Comparison of ENCODE assay signal across 1 cellular context in the genomic region with DNA sequence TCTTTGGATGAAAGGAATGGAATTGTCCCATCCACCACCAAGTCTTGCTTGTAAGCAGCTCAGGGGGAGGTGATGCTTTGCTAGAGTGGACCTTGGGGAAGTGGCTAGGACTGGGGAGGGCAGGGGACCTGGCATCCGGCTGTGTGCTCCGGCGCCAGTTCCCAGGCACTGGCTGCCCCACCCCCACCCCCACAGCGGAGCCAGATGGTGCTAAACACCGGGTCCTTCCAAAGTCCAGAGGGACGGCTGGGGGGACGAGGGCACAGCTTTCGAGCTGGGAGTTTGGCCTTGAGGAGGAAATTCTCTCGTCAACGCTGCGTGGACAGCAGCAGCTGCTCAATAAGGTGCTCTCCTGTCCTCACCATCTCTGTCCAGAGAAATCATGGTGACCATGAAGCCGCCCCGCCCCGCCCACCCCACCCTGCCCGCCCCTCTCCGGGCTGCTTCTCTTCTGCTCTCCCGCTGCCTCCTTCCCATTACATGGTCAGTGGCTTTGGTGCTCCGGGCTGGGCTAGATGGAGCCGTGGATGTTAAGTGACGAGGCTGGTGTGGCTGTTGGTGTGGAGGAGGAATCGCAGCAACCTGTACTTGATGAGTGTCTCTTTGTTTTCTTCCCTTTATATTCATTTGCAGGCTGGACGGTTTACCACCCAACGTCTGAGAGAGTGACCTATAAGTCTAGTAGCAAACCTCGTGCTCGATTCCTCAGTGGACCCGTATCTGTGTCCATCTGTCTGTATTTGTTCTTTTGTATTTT.
A peak's percentile ranks its signal among the peaks of the same experiment; 100 is the strongest.
TF ChIP-seq lines count a peak whose summit lies in the region.

No MANE protein-coding gene starts in this region.

TF ChIP-seq in HepG2, 621 proteins besides CTCF, POLR2A, EP300 and RAD21 (continued from another document and continues in another):
- TF ChIP-seq, protein P1, sequence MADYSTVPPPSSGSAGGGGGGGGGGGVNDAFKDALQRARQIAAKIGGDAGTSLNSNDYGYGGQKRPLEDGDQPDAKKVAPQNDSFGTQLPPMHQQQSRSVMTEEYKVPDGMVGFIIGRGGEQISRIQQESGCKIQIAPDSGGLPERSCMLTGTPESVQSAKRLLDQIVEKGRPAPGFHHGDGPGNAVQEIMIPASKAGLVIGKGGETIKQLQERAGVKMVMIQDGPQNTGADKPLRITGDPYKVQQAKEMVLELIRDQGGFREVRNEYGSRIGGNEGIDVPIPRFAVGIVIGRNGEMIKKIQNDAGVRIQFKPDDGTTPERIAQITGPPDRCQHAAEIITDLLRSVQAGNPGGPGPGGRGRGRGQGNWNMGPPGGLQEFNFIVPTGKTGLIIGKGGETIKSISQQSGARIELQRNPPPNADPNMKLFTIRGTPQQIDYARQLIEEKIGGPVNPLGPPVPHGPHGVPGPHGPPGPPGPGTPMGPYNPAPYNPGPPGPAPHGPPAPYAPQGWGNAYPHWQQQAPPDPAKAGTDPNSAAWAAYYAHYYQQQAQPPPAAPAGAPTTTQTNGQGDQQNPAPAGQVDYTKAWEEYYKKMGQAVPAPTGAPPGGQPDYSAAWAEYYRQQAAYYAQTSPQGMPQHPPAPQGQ (CRISPR knock-in tag; IDR thresholded peaks at IDR 0.05; ENCODE audit: borderline replicate concordance), result no peak
- TF ChIP-seq PHF8 (CRISPR knock-in tag; IDR thresholded peaks at IDR 0.05), result no peak
- TF ChIP-seq, protein P2, sequence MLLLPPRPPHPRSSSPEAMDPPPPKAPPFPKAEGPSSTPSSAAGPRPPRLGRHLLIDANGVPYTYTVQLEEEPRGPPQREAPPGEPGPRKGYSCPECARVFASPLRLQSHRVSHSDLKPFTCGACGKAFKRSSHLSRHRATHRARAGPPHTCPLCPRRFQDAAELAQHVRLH (CRISPR knock-in tag; IDR thresholded peaks at IDR 0.05; ENCODE audit: borderline replicate concordance, low read depth), result peak; percentile 84; the same call in 1 of the 2 replicates
- peak; percentile 62; the same call in 1 of the 2 replicates for TF ChIP-seq PHF20 (CRISPR knock-in tag; IDR thresholded peaks at IDR 0.05)
- TF ChIP-seq SMAD1 (CRISPR knock-in tag; IDR thresholded peaks at IDR 0.05; ENCODE audit: borderline replicate concordance, low read depth), result peak; percentile 3; the same call in 1 of the 2 replicates
- TF ChIP-seq, protein P3, sequence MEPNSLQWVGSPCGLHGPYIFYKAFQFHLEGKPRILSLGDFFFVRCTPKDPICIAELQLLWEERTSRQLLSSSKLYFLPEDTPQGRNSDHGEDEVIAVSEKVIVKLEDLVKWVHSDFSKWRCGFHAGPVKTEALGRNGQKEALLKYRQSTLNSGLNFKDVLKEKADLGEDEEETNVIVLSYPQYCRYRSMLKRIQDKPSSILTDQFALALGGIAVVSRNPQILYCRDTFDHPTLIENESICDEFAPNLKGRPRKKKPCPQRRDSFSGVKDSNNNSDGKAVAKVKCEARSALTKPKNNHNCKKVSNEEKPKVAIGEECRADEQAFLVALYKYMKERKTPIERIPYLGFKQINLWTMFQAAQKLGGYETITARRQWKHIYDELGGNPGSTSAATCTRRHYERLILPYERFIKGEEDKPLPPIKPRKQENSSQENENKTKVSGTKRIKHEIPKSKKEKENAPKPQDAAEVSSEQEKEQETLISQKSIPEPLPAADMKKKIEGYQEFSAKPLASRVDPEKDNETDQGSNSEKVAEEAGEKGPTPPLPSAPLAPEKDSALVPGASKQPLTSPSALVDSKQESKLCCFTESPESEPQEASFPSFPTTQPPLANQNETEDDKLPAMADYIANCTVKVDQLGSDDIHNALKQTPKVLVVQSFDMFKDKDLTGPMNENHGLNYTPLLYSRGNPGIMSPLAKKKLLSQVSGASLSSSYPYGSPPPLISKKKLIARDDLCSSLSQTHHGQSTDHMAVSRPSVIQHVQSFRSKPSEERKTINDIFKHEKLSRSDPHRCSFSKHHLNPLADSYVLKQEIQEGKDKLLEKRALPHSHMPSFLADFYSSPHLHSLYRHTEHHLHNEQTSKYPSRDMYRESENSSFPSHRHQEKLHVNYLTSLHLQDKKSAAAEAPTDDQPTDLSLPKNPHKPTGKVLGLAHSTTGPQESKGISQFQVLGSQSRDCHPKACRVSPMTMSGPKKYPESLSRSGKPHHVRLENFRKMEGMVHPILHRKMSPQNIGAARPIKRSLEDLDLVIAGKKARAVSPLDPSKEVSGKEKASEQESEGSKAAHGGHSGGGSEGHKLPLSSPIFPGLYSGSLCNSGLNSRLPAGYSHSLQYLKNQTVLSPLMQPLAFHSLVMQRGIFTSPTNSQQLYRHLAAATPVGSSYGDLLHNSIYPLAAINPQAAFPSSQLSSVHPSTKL (CRISPR knock-in tag; IDR thresholded peaks at IDR 0.05), result peak; percentile 88
- peak; percentile 39 for TF ChIP-seq JARID2 (CRISPR knock-in tag; IDR thresholded peaks at IDR 0.05; ENCODE audit: insufficient replicate concordance)
- no peak for TF ChIP-seq ZNF12 (CRISPR knock-in tag; IDR thresholded peaks at IDR 0.05)
- TF ChIP-seq THAP11 (CRISPR knock-in tag; IDR thresholded peaks at IDR 0.05), result 0 out of 2 replicates have a peak, but pooled peaks have one; percentile 12
- TF ChIP-seq ZNF747 (CRISPR knock-in tag; IDR thresholded peaks at IDR 0.05; ENCODE audit: borderline replicate concordance), result 0 out of 2 replicates have a peak, but pooled peaks have one; percentile 36
- TF ChIP-seq ATF7-NPFF (CRISPR knock-in tag; IDR thresholded peaks at IDR 0.05; ENCODE audit: low read depth), result no peak
- no peak for TF ChIP-seq SMC3 (IDR thresholded peaks at IDR 0.05; ENCODE audit: low read length)
- TF ChIP-seq, protein P4, sequence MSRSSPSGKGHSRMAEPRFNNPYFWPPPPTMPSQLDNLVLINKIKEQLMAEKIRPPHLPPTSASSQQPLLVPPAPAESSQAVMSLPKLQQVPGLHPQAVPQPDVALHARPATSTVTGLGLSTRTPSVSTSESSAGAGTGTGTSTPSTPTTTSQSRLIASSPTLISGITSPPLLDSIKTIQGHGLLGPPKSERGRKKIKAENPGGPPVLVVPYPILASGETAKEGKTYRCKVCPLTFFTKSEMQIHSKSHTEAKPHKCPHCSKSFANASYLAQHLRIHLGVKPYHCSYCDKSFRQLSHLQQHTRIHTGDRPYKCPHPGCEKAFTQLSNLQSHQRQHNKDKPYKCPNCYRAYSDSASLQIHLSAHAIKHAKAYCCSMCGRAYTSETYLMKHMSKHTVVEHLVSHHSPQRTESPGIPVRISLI (CRISPR knock-in tag; IDR thresholded peaks at IDR 0.05; ENCODE audit: borderline replicate concordance), result 0 out of 2 replicates have a peak, but pooled peaks have one; percentile 8
- TF ChIP-seq, protein P5, sequence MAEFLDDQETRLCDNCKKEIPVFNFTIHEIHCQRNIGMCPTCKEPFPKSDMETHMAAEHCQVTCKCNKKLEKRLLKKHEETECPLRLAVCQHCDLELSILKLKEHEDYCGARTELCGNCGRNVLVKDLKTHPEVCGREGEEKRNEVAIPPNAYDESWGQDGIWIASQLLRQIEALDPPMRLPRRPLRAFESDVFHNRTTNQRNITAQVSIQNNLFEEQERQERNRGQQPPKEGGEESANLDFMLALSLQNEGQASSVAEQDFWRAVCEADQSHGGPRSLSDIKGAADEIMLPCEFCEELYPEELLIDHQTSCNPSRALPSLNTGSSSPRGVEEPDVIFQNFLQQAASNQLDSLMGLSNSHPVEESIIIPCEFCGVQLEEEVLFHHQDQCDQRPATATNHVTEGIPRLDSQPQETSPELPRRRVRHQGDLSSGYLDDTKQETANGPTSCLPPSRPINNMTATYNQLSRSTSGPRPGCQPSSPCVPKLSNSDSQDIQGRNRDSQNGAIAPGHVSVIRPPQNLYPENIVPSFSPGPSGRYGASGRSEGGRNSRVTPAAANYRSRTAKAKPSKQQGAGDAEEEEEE (CRISPR knock-in tag; IDR thresholded peaks at IDR 0.05; ENCODE audit: borderline replicate concordance), result peak; percentile 35; the same call in 1 of the 2 replicates
- TF ChIP-seq NCOR1 (IDR thresholded peaks at IDR 0.05; ENCODE audit: borderline replicate concordance, low read length), result peak; percentile 89
- TF ChIP-seq, protein P6, sequence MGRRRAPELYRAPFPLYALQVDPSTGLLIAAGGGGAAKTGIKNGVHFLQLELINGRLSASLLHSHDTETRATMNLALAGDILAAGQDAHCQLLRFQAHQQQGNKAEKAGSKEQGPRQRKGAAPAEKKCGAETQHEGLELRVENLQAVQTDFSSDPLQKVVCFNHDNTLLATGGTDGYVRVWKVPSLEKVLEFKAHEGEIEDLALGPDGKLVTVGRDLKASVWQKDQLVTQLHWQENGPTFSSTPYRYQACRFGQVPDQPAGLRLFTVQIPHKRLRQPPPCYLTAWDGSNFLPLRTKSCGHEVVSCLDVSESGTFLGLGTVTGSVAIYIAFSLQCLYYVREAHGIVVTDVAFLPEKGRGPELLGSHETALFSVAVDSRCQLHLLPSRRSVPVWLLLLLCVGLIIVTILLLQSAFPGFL (CRISPR knock-in tag; IDR thresholded peaks at IDR 0.05), result no peak
- TF ChIP-seq ZSCAN30 (CRISPR knock-in tag; IDR thresholded peaks at IDR 0.05), result no peak
- TF ChIP-seq ZNF749 (CRISPR knock-in tag; IDR thresholded peaks at IDR 0.05; ENCODE audit: borderline replicate concordance), result no peak
- TF ChIP-seq NPAS2 (CRISPR knock-in tag; IDR thresholded peaks at IDR 0.05; ENCODE audit: borderline replicate concordance), result no peak
- TF ChIP-seq ZNF782 (CRISPR knock-in tag; IDR thresholded peaks at IDR 0.05; ENCODE audit: borderline replicate concordance), result peak; percentile 10; the same call in 1 of the 2 replicates
- no peak for TF ChIP-seq SMARCC2 (IDR thresholded peaks at IDR 0.05)
- no peak for TF ChIP-seq ZNF703 (CRISPR knock-in tag; IDR thresholded peaks at IDR 0.05; ENCODE audit: borderline replicate concordance)
- TF ChIP-seq BCL6 (CRISPR knock-in tag; IDR thresholded peaks at IDR 0.05), result peak; percentile 77
- peak; percentile 83 for TF ChIP-seq TRIM24 (CRISPR knock-in tag; IDR thresholded peaks at IDR 0.05)
- TF ChIP-seq GATAD1 (CRISPR knock-in tag; IDR thresholded peaks at IDR 0.05), result peak; percentile 32; the same call in 1 of the 2 replicates
- no peak for TF ChIP-seq ZNF883 (CRISPR knock-in tag; IDR thresholded peaks at IDR 0.05; ENCODE audit: not compliant biosample characterization)
- TF ChIP-seq SMAD9 (CRISPR knock-in tag; IDR thresholded peaks at IDR 0.05), result no peak
- TF ChIP-seq, protein P7, sequence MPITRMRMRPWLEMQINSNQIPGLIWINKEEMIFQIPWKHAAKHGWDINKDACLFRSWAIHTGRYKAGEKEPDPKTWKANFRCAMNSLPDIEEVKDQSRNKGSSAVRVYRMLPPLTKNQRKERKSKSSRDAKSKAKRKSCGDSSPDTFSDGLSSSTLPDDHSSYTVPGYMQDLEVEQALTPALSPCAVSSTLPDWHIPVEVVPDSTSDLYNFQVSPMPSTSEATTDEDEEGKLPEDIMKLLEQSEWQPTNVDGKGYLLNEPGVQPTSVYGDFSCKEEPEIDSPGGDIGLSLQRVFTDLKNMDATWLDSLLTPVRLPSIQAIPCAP (CRISPR knock-in tag; IDR thresholded peaks at IDR 0.05; ENCODE audit: low read depth), result no peak
- peak; percentile 71; the same call in 1 of the 2 replicates for TF ChIP-seq ZNF878 (CRISPR knock-in tag; IDR thresholded peaks at IDR 0.05)
- peak; percentile 88 for TF ChIP-seq HDAC2 (CRISPR knock-in tag; IDR thresholded peaks at IDR 0.05)
- TF ChIP-seq ZNF263 (CRISPR knock-in tag; IDR thresholded peaks at IDR 0.05), result peak; percentile 55; the same call in 1 of the 2 replicates
- peak; percentile 69; the same call in 1 of the 2 replicates for TF ChIP-seq BORCS8-MEF2B (CRISPR knock-in tag; IDR thresholded peaks at IDR 0.05)
- TF ChIP-seq, protein P8, sequence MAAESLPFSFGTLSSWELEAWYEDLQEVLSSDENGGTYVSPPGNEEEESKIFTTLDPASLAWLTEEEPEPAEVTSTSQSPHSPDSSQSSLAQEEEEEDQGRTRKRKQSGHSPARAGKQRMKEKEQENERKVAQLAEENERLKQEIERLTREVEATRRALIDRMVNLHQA (CRISPR knock-in tag; IDR thresholded peaks at IDR 0.05), result no peak
- no peak; the same call in 1 of the 2 replicates for TF ChIP-seq ZNF670 (CRISPR knock-in tag; IDR thresholded peaks at IDR 0.05; ENCODE audit: borderline replicate concordance)
- TF ChIP-seq SATB2 (CRISPR knock-in tag; IDR thresholded peaks at IDR 0.05), result no peak
- TF ChIP-seq MEIS2 (CRISPR knock-in tag; IDR thresholded peaks at IDR 0.05), result peak; percentile 70; the same call in 1 of the 2 replicates
- TF ChIP-seq ZNF850 (CRISPR knock-in tag; conservative IDR thresholded peaks at IDR 0.05), result no peak
- peak; percentile 40; the same call in 1 of the 2 replicates for TF ChIP-seq PPARG (CRISPR knock-in tag; conservative IDR thresholded peaks at IDR 0.05)
- TF ChIP-seq ZNF468 (CRISPR knock-in tag; IDR thresholded peaks at IDR 0.05), result no peak
- no peak; the same call in 1 of the 2 replicates for TF ChIP-seq CC2D1A (CRISPR knock-in tag; IDR thresholded peaks at IDR 0.05)
- TF ChIP-seq ADNP (CRISPR knock-in tag; IDR thresholded peaks at IDR 0.05), result no peak
- peak; percentile 10; the same call in 1 of the 2 replicates for TF ChIP-seq ZNF441 (CRISPR knock-in tag; IDR thresholded peaks at IDR 0.05; ENCODE audit: borderline replicate concordance)
- TF ChIP-seq, protein P9, sequence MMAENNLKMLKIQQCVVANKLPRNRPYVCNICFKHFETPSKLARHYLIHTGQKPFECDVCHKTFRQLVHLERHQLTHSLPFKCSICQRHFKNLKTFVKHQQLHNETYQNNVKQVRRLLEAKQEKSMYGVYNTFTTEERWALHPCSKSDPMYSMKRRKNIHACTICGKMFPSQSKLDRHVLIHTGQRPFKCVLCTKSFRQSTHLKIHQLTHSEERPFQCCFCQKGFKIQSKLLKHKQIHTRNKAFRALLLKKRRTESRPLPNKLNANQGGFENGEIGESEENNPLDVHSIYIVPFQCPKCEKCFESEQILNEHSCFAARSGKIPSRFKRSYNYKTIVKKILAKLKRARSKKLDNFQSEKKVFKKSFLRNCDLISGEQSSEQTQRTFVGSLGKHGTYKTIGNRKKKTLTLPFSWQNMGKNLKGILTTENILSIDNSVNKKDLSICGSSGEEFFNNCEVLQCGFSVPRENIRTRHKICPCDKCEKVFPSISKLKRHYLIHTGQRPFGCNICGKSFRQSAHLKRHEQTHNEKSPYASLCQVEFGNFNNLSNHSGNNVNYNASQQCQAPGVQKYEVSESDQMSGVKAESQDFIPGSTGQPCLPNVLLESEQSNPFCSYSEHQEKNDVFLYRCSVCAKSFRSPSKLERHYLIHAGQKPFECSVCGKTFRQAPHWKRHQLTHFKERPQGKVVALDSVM (CRISPR knock-in tag; IDR thresholded peaks at IDR 0.05), result no peak; the same call in 1 of the 2 replicates
- TF ChIP-seq SRF (IDR thresholded peaks at IDR 0.05; ENCODE audit: low read depth, low read length), result no peak
- TF ChIP-seq, protein P10, sequence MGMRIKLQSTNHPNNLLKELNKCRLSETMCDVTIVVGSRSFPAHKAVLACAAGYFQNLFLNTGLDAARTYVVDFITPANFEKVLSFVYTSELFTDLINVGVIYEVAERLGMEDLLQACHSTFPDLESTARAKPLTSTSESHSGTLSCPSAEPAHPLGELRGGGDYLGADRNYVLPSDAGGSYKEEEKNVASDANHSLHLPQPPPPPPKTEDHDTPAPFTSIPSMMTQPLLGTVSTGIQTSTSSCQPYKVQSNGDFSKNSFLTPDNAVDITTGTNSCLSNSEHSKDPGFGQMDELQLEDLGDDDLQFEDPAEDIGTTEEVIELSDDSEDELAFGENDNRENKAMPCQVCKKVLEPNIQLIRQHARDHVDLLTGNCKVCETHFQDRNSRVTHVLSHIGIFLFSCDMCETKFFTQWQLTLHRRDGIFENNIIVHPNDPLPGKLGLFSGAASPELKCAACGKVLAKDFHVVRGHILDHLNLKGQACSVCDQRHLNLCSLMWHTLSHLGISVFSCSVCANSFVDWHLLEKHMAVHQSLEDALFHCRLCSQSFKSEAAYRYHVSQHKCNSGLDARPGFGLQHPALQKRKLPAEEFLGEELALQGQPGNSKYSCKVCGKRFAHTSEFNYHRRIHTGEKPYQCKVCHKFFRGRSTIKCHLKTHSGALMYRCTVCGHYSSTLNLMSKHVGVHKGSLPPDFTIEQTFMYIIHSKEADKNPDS (CRISPR knock-in tag; IDR thresholded peaks at IDR 0.05), result no peak
- no peak for TF ChIP-seq NFATC3 (CRISPR knock-in tag; IDR thresholded peaks at IDR 0.05)
- no peak for TF ChIP-seq MTF1 (CRISPR knock-in tag; IDR thresholded peaks at IDR 0.05)
